1 cellular context compared by ENCODE assay signal in genomic region chr6:83517500-83517899, GRCh38.
TF ChIP-seq lines count a peak whose summit lies in the region.

No MANE protein-coding gene starts in this region.

TF ChIP-seq in GM23338, 12 proteins besides CTCF, POLR2A, EP300 and RAD21 (continued from another document):
- TF ChIP-seq ZNF462 (CRISPR knock-in tag; IDR thresholded peaks at IDR 0.05): peak; percentile 10; the same call in 1 of the 2 replicates
